2 cellular contexts compared by ENCODE assay signal in genomic region chr10:79929409-79929904, GRCh38.
TF ChIP-seq lines count a peak whose summit lies in the region.

No MANE protein-coding gene starts in this region.

TF ChIP-seq in HEK293, 187 proteins besides CTCF, POLR2A, EP300 and RAD21 (continued from another document):
- TF ChIP-seq ZNF518A (tag by site-specific recombination; conservative IDR thresholded peaks at IDR 0.05; ENCODE audit: low read depth): no peak
- no peak for TF ChIP-seq ZNF341 (tag by site-specific recombination; IDR thresholded peaks at IDR 0.05; ENCODE audit: low read depth)
- TF ChIP-seq ZNF692 (tag by site-specific recombination; IDR thresholded peaks at IDR 0.05): peak; percentile 43; the same call in 1 of the 2 replicates
- no peak for TF ChIP-seq ZNF223 (tag by site-specific recombination; IDR thresholded peaks at IDR 0.05)
- TF ChIP-seq ZNF530 (tag by site-specific recombination; IDR thresholded peaks at IDR 0.05; ENCODE audit: low read depth): no peak
- TF ChIP-seq ZNF701 (tag by site-specific recombination; IDR thresholded peaks at IDR 0.05): no peak
- peak; percentile 92 for TF ChIP-seq ZNF2 (tag by site-specific recombination; IDR thresholded peaks at IDR 0.05)
- TF ChIP-seq ZNF214 (tag by site-specific recombination; IDR thresholded peaks at IDR 0.05; ENCODE audit: borderline replicate concordance): no peak
- TF ChIP-seq ZBTB48 (tag by site-specific recombination; IDR thresholded peaks at IDR 0.05): 0 out of 2 replicates have a peak, but pooled peaks have one; percentile 45
- no peak for TF ChIP-seq IKZF3 (tag by site-specific recombination; IDR thresholded peaks at IDR 0.05)
- no peak for TF ChIP-seq ZNF202 (tag by site-specific recombination; IDR thresholded peaks at IDR 0.05; ENCODE audit: borderline replicate concordance)

TF ChIP-seq in WTC11, 78 proteins besides CTCF, POLR2A, EP300 and RAD21 (continued from another document):
- no peak for TF ChIP-seq ZSCAN18 (CRISPR knock-in tag; IDR thresholded peaks at IDR 0.05)
- TF ChIP-seq IRF2 (CRISPR knock-in tag; IDR thresholded peaks at IDR 0.05; ENCODE audit: borderline replicate concordance, low read depth): no peak
- TF ChIP-seq ZBTB43 (CRISPR knock-in tag; IDR thresholded peaks at IDR 0.05): no peak
- TF ChIP-seq ATF2 (CRISPR knock-in tag; IDR thresholded peaks at IDR 0.05; ENCODE audit: borderline replicate concordance, low read depth): no peak
- TF ChIP-seq JAZF1 (CRISPR knock-in tag; IDR thresholded peaks at IDR 0.05): no peak
- TF ChIP-seq ZNF423 (CRISPR knock-in tag; IDR thresholded peaks at IDR 0.05): no peak
- no peak for TF ChIP-seq ZNF138 (CRISPR knock-in tag; conservative IDR thresholded peaks at IDR 0.05)
- no peak for TF ChIP-seq PRRX2 (CRISPR knock-in tag; IDR thresholded peaks at IDR 0.05)
- no peak for TF ChIP-seq RELA (CRISPR knock-in tag; IDR thresholded peaks at IDR 0.05; ENCODE audit: borderline replicate concordance)
- no peak for TF ChIP-seq NFATC4 (CRISPR knock-in tag; IDR thresholded peaks at IDR 0.05)
- TF ChIP-seq ZNF317 (CRISPR knock-in tag; IDR thresholded peaks at IDR 0.05; ENCODE audit: borderline replicate concordance, low read depth): no peak
- no peak for TF ChIP-seq HMGA2 (CRISPR knock-in tag; IDR thresholded peaks at IDR 0.05)
- no peak for TF ChIP-seq ZNF671 (CRISPR knock-in tag; IDR thresholded peaks at IDR 0.05)
- no peak for TF ChIP-seq CBFB (CRISPR knock-in tag; IDR thresholded peaks at IDR 0.05; ENCODE audit: low read depth)
- TF ChIP-seq FOXP1 (CRISPR knock-in tag; IDR thresholded peaks at IDR 0.05; ENCODE audit: borderline replicate concordance): no peak; the same call in 1 of the 2 replicates
- no peak for TF ChIP-seq ATF1 (CRISPR knock-in tag; IDR thresholded peaks at IDR 0.05)
- TF ChIP-seq ERG (CRISPR knock-in tag; IDR thresholded peaks at IDR 0.05): no peak
- TF ChIP-seq NFE2L1 (CRISPR knock-in tag; IDR thresholded peaks at IDR 0.05): no peak
- no peak for TF ChIP-seq ZNF281 (CRISPR knock-in tag; IDR thresholded peaks at IDR 0.05)
- TF ChIP-seq NR3C1 (CRISPR knock-in tag; conservative IDR thresholded peaks at IDR 0.05; ENCODE audit: low read depth): no peak
- TF ChIP-seq USF2 (CRISPR knock-in tag; IDR thresholded peaks at IDR 0.05): peak; percentile 81
- no peak for TF ChIP-seq STAT6 (CRISPR knock-in tag; conservative IDR thresholded peaks at IDR 0.05; ENCODE audit: low read depth)
- peak; percentile 54; the same call in 1 of the 2 replicates for TF ChIP-seq HMGXB4 (CRISPR knock-in tag; IDR thresholded peaks at IDR 0.05)
- TF ChIP-seq ZNF512 (CRISPR knock-in tag; IDR thresholded peaks at IDR 0.05; ENCODE audit: borderline replicate concordance): no peak
- TF ChIP-seq ZNF121 (CRISPR knock-in tag; IDR thresholded peaks at IDR 0.05): no peak
- no peak for TF ChIP-seq GTF2I (CRISPR knock-in tag; conservative IDR thresholded peaks at IDR 0.05)
- TF ChIP-seq NFYB (CRISPR knock-in tag; conservative IDR thresholded peaks at IDR 0.05; ENCODE audit: low read depth): no peak
- no peak for TF ChIP-seq FOXP4 (CRISPR knock-in tag; IDR thresholded peaks at IDR 0.05)
